In genomic region chr20:36479938-36480337, GRCh38 we compare ENCODE assay signal across 2 cellular contexts.
TF ChIP-seq lines count a peak whose summit lies in the region.

No MANE protein-coding gene starts in this region.

TF ChIP-seq in IMR-90, 13 proteins besides CTCF, POLR2A, EP300 and RAD21:
- TF ChIP-seq FOS (IDR thresholded peaks at IDR 0.05; ENCODE audit: low read depth, low read length): no peak
- no peak for TF ChIP-seq RCOR1 (IDR thresholded peaks at IDR 0.05; ENCODE audit: insufficient replicate concordance, low read length)
- no peak for TF ChIP-seq NFE2L2 (IDR thresholded peaks at IDR 0.05; ENCODE audit: low read depth, low read length)
- TF ChIP-seq MXI1 (IDR thresholded peaks at IDR 0.05; ENCODE audit: borderline replicate concordance, low read depth, low read length): no peak
- TF ChIP-seq SMC3 (IDR thresholded peaks at IDR 0.05; ENCODE audit: low read depth, low read length): no peak
- no peak for TF ChIP-seq MAFK (IDR thresholded peaks at IDR 0.05; ENCODE audit: low read depth, low read length)
- TF ChIP-seq BHLHE40 (IDR thresholded peaks at IDR 0.05; ENCODE audit: low read depth, low read length): no peak
- TF ChIP-seq CHD1 (IDR thresholded peaks at IDR 0.05; ENCODE audit: low read depth, low read length): no peak
- TF ChIP-seq MAZ (IDR thresholded peaks at IDR 0.05; ENCODE audit: borderline replicate concordance, low read depth, low read length): no peak
- no peak for TF ChIP-seq USF2 (IDR thresholded peaks at IDR 0.05; ENCODE audit: low read depth, low read length)
- no peak for TF ChIP-seq CEBPB (IDR thresholded peaks at IDR 0.05; ENCODE audit: low read depth, low read length)
- TF ChIP-seq ELK1 (IDR thresholded peaks at IDR 0.05; ENCODE audit: borderline replicate concordance, low read depth, low read length): no peak
- TF ChIP-seq RFX5 (IDR thresholded peaks at IDR 0.05; ENCODE audit: low read depth, low read length): no peak

TF ChIP-seq in H1, 55 proteins besides CTCF, POLR2A, EP300 and RAD21:
- TF ChIP-seq TAF1 (IDR thresholded peaks at IDR 0.05; ENCODE audit: low read depth, low read length) (no peak), JUND (IDR thresholded peaks at IDR 0.05; ENCODE audit: low read length) (no peak), CHD7 (IDR thresholded peaks at IDR 0.05; ENCODE audit: insufficient replicate concordance, low read length) (no peak), MAFK (IDR thresholded peaks at IDR 0.05; ENCODE audit: low read depth, low read length) (no peak), MAX (IDR thresholded peaks at IDR 0.05) (no peak)
TF ChIP-seq in H1: peak in this region for 0.
